In the genomic region with DNA sequence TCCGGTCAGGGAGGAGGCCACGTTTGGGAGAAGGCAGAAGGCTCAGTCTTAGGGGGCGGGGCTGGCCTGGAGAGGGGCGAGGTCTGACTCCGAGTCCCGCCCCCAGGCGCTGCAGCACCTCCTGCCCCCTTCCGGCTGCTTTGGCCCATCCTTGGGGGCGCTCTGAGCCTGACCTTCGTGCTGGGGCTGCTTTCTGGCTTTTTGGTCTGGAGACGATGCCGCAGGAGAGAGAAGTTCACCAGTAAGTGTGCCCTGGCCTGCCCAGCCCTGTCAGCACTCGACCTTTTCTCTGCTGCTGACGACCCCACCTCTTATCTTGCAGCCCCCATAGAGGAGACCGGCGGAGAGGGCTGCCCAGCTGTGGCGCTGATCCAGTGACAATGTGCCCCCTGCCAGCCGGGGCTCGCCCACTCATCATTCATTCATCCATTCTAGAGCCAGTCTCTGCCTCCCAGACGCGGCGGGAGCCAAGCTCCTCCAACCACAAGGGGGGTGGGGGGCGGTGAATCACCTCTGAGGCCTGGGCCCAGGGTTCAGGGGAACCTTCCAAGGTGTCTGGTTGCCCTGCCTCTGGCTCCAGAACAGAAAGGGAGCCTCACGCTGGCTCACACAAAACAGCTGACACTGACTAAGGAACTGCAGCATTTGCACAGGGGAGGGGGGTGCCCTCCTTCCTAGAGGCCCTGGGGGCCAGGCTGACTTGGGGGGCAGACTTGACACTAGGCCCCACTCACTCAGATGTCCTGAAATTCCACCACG, we compare ENCODE assay signal across 1 cellular context.
TF ChIP-seq lines count a peak whose summit lies in the region.

No MANE protein-coding gene starts in this region.

TF ChIP-seq in HCT116, 20 proteins besides CTCF, POLR2A, EP300 and RAD21:
- TF ChIP-seq, protein P1, sequence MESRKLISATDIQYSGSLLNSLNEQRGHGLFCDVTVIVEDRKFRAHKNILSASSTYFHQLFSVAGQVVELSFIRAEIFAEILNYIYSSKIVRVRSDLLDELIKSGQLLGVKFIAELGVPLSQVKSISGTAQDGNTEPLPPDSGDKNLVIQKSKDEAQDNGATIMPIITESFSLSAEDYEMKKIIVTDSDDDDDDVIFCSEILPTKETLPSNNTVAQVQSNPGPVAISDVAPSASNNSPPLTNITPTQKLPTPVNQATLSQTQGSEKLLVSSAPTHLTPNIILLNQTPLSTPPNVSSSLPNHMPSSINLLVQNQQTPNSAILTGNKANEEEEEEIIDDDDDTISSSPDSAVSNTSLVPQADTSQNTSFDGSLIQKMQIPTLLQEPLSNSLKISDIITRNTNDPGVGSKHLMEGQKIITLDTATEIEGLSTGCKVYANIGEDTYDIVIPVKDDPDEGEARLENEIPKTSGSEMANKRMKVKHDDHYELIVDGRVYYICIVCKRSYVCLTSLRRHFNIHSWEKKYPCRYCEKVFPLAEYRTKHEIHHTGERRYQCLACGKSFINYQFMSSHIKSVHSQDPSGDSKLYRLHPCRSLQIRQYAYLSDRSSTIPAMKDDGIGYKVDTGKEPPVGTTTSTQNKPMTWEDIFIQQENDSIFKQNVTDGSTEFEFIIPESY (IDR thresholded peaks at IDR 0.05; ENCODE audit: extremely low read depth, insufficient replicate concordance, low read length) = no peak
- TF ChIP-seq, protein P2, sequence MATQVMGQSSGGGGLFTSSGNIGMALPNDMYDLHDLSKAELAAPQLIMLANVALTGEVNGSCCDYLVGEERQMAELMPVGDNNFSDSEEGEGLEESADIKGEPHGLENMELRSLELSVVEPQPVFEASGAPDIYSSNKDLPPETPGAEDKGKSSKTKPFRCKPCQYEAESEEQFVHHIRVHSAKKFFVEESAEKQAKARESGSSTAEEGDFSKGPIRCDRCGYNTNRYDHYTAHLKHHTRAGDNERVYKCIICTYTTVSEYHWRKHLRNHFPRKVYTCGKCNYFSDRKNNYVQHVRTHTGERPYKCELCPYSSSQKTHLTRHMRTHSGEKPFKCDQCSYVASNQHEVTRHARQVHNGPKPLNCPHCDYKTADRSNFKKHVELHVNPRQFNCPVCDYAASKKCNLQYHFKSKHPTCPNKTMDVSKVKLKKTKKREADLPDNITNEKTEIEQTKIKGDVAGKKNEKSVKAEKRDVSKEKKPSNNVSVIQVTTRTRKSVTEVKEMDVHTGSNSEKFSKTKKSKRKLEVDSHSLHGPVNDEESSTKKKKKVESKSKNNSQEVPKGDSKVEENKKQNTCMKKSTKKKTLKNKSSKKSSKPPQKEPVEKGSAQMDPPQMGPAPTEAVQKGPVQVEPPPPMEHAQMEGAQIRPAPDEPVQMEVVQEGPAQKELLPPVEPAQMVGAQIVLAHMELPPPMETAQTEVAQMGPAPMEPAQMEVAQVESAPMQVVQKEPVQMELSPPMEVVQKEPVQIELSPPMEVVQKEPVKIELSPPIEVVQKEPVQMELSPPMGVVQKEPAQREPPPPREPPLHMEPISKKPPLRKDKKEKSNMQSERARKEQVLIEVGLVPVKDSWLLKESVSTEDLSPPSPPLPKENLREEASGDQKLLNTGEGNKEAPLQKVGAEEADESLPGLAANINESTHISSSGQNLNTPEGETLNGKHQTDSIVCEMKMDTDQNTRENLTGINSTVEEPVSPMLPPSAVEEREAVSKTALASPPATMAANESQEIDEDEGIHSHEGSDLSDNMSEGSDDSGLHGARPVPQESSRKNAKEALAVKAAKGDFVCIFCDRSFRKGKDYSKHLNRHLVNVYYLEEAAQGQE (IDR thresholded peaks at IDR 0.05; ENCODE audit: low read depth) = no peak
- TF ChIP-seq SRF (IDR thresholded peaks at IDR 0.05; ENCODE audit: low read depth) (no peak), EGR1 (IDR thresholded peaks at IDR 0.05; ENCODE audit: low read depth) (no peak), POLR2AphosphoS5 (IDR thresholded peaks at IDR 0.05; ENCODE audit: low read depth, low read length) (no peak; the same call in 1 of the 2 replicates), YY1 (IDR thresholded peaks at IDR 0.05; ENCODE audit: extremely low read depth, insufficient replicate concordance, low read depth, low read length) (no peak), SP1 (IDR thresholded peaks at IDR 0.05; ENCODE audit: low read depth) (no peak), ELF1 (IDR thresholded peaks at IDR 0.05; ENCODE audit: borderline replicate concordance, low read depth) (no peak), SIN3A (IDR thresholded peaks at IDR 0.05; ENCODE audit: low read depth) (no peak), EZH2phosphoT487 (IDR thresholded peaks at IDR 0.05; ENCODE audit: borderline replicate concordance) (no peak), ZFX (IDR thresholded peaks at IDR 0.05) (no peak)
- TF ChIP-seq, protein P3, sequence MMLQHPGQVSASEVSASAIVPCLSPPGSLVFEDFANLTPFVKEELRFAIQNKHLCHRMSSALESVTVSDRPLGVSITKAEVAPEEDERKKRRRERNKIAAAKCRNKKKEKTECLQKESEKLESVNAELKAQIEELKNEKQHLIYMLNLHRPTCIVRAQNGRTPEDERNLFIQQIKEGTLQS (IDR thresholded peaks at IDR 0.05) = no peak
